Comparison of ENCODE assay signal across 10 cellular contexts in the genomic region with DNA sequence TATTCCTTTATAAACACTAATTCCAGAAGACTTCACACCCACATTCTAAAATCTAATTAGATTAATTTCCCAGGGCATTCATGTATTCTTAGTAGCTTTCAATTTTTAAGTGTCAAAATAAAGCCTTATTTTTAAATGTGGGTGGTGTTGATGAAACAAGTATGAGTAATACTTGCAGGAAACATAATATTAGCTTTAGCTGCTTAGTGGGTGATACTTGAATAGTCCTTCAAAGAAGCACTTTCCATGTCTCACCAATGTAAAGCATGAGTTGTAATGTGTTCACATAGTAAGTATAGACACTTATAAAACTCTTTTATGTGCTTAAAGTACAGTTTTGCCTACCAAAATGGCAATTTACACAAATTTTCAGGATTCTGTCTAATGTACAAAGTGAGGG. TPM values are rescaled to one million over a fixed set of nuclear protein-coding genes. Genes with fewer than 3 reads are reported as not detected.
DNase-seq lines count a peak whose midpoint lies in the region; ATAC-seq and TF ChIP-seq lines count a peak whose summit lies in the region.
"Had no signal": no experiment of that assay in that cellular context is flagged by ENCODE, and none has a peak within 500 bp of the region (broad histone marks: within the 10 kb centered on the region; RNA-seq: fewer than 3 reads in every experiment).

No MANE protein-coding gene starts in this region.

- H4K91ac ChIP-seq in mesenchymal stem cell (ENCODE audit: low read length): no peak overlapping the region

- H4K8ac ChIP-seq in mesenchymal stem cell (ENCODE audit: low read length): no peak overlapping the region

- H3K4me2 ChIP-seq in mesenchymal stem cell (ENCODE audit: low read length, poor library complexity, severe bottlenecking): no peak overlapping the region

- peak; percentile 61 for DNase-seq in CD1c-positive myeloid dendritic cell (ENCODE audit: extremely low spot score)
- no peak for DNase-seq in adipocyte (ENCODE audit: low read depth)
- DNase-seq in mesenchymal stem cell: peak; percentile 53
- no peak for DNase-seq in aorta
- DNase-seq: NCI-H2171 treated with DMSO at 0.1 percent for 48 hours; stimulated activated CD4-positive, alpha-beta T cell treated with anti-CD3 and anti-CD28 coated beads, Interleukin-4, amount 100 ng/mL, for 24 hours had no signal

- no peak overlapping the region for H3K23ac ChIP-seq in mesenchymal stem cell (ENCODE audit: low read length in 2 of 2)

- ATAC-seq in HG02885 (IDR thresholded peaks at IDR 0.05; ENCODE audit: poor library complexity, unreplicated experiment): no peak
- ATAC-seq in aorta (ENCODE audit: low FRiP score): no peak
- ATAC-seq in GM19467 (IDR thresholded peaks at IDR 0.05; ENCODE audit: unreplicated experiment): no peak
- ATAC-seq in GM18511 (IDR thresholded peaks at IDR 0.05; ENCODE audit: unreplicated experiment): no peak

- peaks cover 14% of the 10 kb centered on the region for H3K79me1 ChIP-seq in mesenchymal stem cell (replicated peaks; ENCODE audit: low read length, poor library complexity, severe bottlenecking)

- H3K9ac ChIP-seq in adipocyte (ENCODE audit: low read length) (no peak overlapping the region), mesenchymal stem cell (ENCODE audit: low read length) (peak overlapping the region; percentile 19)

- H3K18ac ChIP-seq in mesenchymal stem cell (ENCODE audit: low read depth in 1 of 2, low read length in 2 of 2): no peak overlapping the region

- H2BK12ac ChIP-seq in mesenchymal stem cell (ENCODE audit: low read length in 2 of 2): no peak overlapping the region

- H3K36me3 ChIP-seq in HEK293 (ENCODE audit: control insufficient read depth in 2 of 2, insufficient read depth in 1 of 2, low read length in 2 of 2) (no peaks in the 10 kb centered on the region), adipocyte (ENCODE audit: control insufficient read depth, insufficient read depth, low read length, severe bottlenecking) (no peaks in the 10 kb centered on the region), mesenchymal stem cell (ENCODE audit: control insufficient read depth in 1 of 2, insufficient read depth in 2 of 2, low read depth in 1 of 2, low read length in 2 of 2) (no peaks in the 10 kb centered on the region), aorta (ENCODE audit: control insufficient read depth in 1 of 2, insufficient read depth in 2 of 2, low read length in 1 of 2) (no peaks in the 10 kb centered on the region)

- no peaks in the 10 kb centered on the region for H3K27me3 ChIP-seq in adipocyte (replicated peaks; ENCODE audit: control insufficient read depth, insufficient read depth, low read length)
- H3K27me3 ChIP-seq in mesenchymal stem cell (ENCODE audit: control insufficient read depth in 1 of 2, insufficient read depth in 1 of 2, low read length in 2 of 2): no peaks in the 10 kb centered on the region
- H3K27me3 ChIP-seq in aorta (ENCODE audit: control insufficient read depth in 1 of 2, insufficient read depth in 2 of 2, low read length in 1 of 2): no peaks in the 10 kb centered on the region

- H3K4me3 ChIP-seq in HEK293 (ENCODE audit: low read depth, low read length) (no peak overlapping the region), adipocyte (ENCODE audit: low read length) (peak overlapping the region; percentile 8), mesenchymal stem cell (ENCODE audit: insufficient read depth in 1 of 2, low read depth in 1 of 2, low read length in 2 of 2) (no peak overlapping the region), aorta (ENCODE audit: low read length in 2 of 2) (no peak overlapping the region)

- intact Hi-C loops in aorta (cut with DNase I): no loop called here

- no peak overlapping the region for H2BK15ac ChIP-seq in mesenchymal stem cell (ENCODE audit: low read depth, poor library complexity, severe bottlenecking)

- CTCF ChIA-PET in HEK293 (lab: Yijun Ruan, JAX): interaction anchor here (0.6 to 0.9 kb wide), 2 partner anchors 13 to 45 kb away, joined by 3 read pairs; no protein-coding TSS in a partner anchor

- H2AFZ ChIP-seq in mesenchymal stem cell (ENCODE audit: low read depth, low read length): no peak overlapping the region

- H3K4ac ChIP-seq in mesenchymal stem cell (ENCODE audit: low read depth in 1 of 2, low read length in 2 of 2): no peak overlapping the region

- no peak overlapping the region for H3K27ac ChIP-seq in HEK293 (ENCODE audit: extremely low read depth, low read depth, low read length)
- H3K27ac ChIP-seq in mesenchymal stem cell (ENCODE audit: low read length, poor library complexity, severe bottlenecking): no peak overlapping the region
- H3K27ac ChIP-seq in aorta (ENCODE audit: low read depth in 1 of 2, low read length in 2 of 2): no peak overlapping the region

- POLR2A ChIA-PET in HEK293 (lab: Yijun Ruan, JAX): interaction anchor here (0.9 to 1.0 kb wide), 2 partner anchors 18 to 40 kb away, joined by 3 read pairs; no protein-coding TSS in a partner anchor

- H3K14ac ChIP-seq in mesenchymal stem cell (ENCODE audit: low read length in 2 of 2): no peak overlapping the region

- no peaks in the 10 kb centered on the region; the same call in 1 of the 2 replicates for H3K4me1 ChIP-seq in HEK293 (ENCODE audit: control insufficient read depth, insufficient read depth, low read length)
- H3K4me1 ChIP-seq in adipocyte (ENCODE audit: control insufficient read depth, insufficient read depth, low read length): peaks cover 11% of the 10 kb centered on the region
- H3K4me1 ChIP-seq in mesenchymal stem cell (ENCODE audit: control insufficient read depth, insufficient read depth, low read depth, low read length): peaks cover 4% of the 10 kb centered on the region
- H3K4me1 ChIP-seq in aorta (ENCODE audit: control insufficient read depth in 1 of 2, insufficient read depth in 2 of 2, low read length in 2 of 2): peaks cover 0 to 4% of the 10 kb centered on the region in 2 donors

- no peak overlapping the region for H2BK5ac ChIP-seq in mesenchymal stem cell (ENCODE audit: low read depth, low read length, poor library complexity, severe bottlenecking)

- no peak overlapping the region for H2AK5ac ChIP-seq in mesenchymal stem cell (ENCODE audit: low read length, severe bottlenecking)

- H3K9me3 ChIP-seq in HEK293 (ENCODE audit: control insufficient read depth, insufficient read depth, low read depth, low read length) (no peaks in the 10 kb centered on the region), adipocyte (ENCODE audit: control insufficient read depth, low read length) (no peaks in the 10 kb centered on the region), mesenchymal stem cell (ENCODE audit: control insufficient read depth, low read length) (no peaks in the 10 kb centered on the region), aorta (ENCODE audit: control insufficient read depth, low read length) (no peaks in the 10 kb centered on the region)

- H2BK120ac ChIP-seq in mesenchymal stem cell (ENCODE audit: low read depth, low read length): no peak overlapping the region

- no peak for TF ChIP-seq CTCF in HEK293 (tag by site-specific recombination; IDR thresholded peaks at IDR 0.05)

TF ChIP-seq in HEK293, 187 proteins besides CTCF, POLR2A, EP300 and RAD21:
- TF ChIP-seq EGR2 (tag by site-specific recombination; IDR thresholded peaks at IDR 0.05; ENCODE audit: low read depth) (0 out of 2 replicates have a peak, but pooled peaks have one; percentile 15), ZNF548 (tag by site-specific recombination; IDR thresholded peaks at IDR 0.05) (no peak)
- TF ChIP-seq, protein P1, sequence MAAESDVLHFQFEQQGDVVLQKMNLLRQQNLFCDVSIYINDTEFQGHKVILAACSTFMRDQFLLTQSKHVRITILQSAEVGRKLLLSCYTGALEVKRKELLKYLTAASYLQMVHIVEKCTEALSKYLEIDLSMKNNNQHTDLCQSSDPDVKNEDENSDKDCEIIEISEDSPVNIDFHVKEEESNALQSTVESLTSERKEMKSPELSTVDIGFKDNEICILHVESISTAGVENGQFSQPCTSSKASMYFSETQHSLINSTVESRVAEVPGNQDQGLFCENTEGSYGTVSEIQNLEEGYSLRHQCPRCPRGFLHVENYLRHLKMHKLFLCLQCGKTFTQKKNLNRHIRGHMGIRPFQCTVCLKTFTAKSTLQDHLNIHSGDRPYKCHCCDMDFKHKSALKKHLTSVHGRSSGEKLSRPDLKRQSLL (tag by site-specific recombination; IDR thresholded peaks at IDR 0.05): no peak
- TF ChIP-seq, protein P2, sequence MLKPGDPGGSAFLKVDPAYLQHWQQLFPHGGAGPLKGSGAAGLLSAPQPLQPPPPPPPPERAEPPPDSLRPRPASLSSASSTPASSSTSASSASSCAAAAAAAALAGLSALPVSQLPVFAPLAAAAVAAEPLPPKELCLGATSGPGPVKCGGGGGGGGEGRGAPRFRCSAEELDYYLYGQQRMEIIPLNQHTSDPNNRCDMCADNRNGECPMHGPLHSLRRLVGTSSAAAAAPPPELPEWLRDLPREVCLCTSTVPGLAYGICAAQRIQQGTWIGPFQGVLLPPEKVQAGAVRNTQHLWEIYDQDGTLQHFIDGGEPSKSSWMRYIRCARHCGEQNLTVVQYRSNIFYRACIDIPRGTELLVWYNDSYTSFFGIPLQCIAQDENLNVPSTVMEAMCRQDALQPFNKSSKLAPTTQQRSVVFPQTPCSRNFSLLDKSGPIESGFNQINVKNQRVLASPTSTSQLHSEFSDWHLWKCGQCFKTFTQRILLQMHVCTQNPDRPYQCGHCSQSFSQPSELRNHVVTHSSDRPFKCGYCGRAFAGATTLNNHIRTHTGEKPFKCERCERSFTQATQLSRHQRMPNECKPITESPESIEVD (tag by site-specific recombination; IDR thresholded peaks at IDR 0.05): peak; percentile 58
TF ChIP-seq in HEK293: peak in this region for 2.

RNA-seq across cellular contexts. Expression of a gene that starts 6.9 kb away (rescaled TPM):
- polyA plus RNA-seq in mesenchymal stem cell (2013, experiment 1 of 2): 47.4 TPM
- polyA plus RNA-seq in mesenchymal stem cell (2013, experiment 2 of 2): 45.8 TPM
- total RNA-seq in aorta: 10 to 100 TPM; 92.2 to 92.9 TPM
- polyA plus RNA-seq in aorta: 10 to 100 TPM; 21.9 to 35.4 TPM

RNA-seq across cellular contexts. Expression of a gene that starts 17.6 kb away (rescaled TPM):
- 42.9 TPM for polyA plus RNA-seq in mesenchymal stem cell (2013, experiment 1 of 2)
- polyA plus RNA-seq in mesenchymal stem cell (2013, experiment 2 of 2): 42.6 TPM
- 10 to 100 TPM; 43.3 to 48.2 TPM for total RNA-seq in aorta
- 10 to 100 TPM in 1 of 2 donors, 1 to 10 TPM in 1; 7.4 to 26.9 TPM for polyA plus RNA-seq in aorta

Comparison
In these comparisons a context has a peak if more than half of its experiments do, and no peak if none do; other contexts are left out.
1. DNase-seq: peak in CD1c-positive myeloid dendritic cell (single experiment) and mesenchymal stem cell (single experiment); none in adipocyte (single experiment) and aorta (0 of 2).